Comparison of ENCODE assay signal across 10 cellular contexts in genomic region chr10:110725809-110726641, GRCh38.
DNase-seq lines count a peak whose midpoint lies in the region; ATAC-seq and TF ChIP-seq lines count a peak whose summit lies in the region.
"Had no signal": no experiment of that assay in that cellular context is flagged by ENCODE, and none has a peak within 500 bp of the region (broad histone marks: within the 10 kb centered on the region; RNA-seq: fewer than 3 reads in every experiment).

No MANE protein-coding gene starts in this region.

- peak overlapping the region; percentile 54 to 75 (median 69) for H3K9ac ChIP-seq in skeletal muscle tissue (ENCODE audit: low read depth in 1 of 3, low read length in 3 of 3)

- no peak for TF ChIP-seq CTCF in RWPE2 (IDR thresholded peaks at IDR 0.05; ENCODE audit: poor library complexity, severe bottlenecking)

- no peak overlapping the region for H3K4me3 ChIP-seq in RWPE2 (ENCODE audit: severe bottlenecking)
- H3K4me3 ChIP-seq in skeletal muscle tissue (ENCODE audit: low read length in 3 of 3) = peak overlapping the region; percentile 44 to 72 (median 60)

- H3K27ac ChIP-seq in RWPE2 (ENCODE audit: poor library complexity, severe bottlenecking) = no peak overlapping the region
- peak overlapping the region; percentile 84 for H3K27ac ChIP-seq in skeletal muscle tissue (ENCODE audit: low read depth, low read length)
- H3K27ac ChIP-seq: 22Rv1 had no signal

- ATAC-seq in RWPE2 (ENCODE audit: low read depth) (peak; percentile 69), left cardiac atrium (peak; percentile 53 to 81), HG03045 (IDR thresholded peaks at IDR 0.05; ENCODE audit: unreplicated experiment) (no peak)

- no peaks in the 10 kb centered on the region for H3K27me3 ChIP-seq in RWPE2 (ENCODE audit: insufficient read depth, poor library complexity, severe bottlenecking)
- no peaks in the 10 kb centered on the region for H3K27me3 ChIP-seq in skeletal muscle tissue (ENCODE audit: control insufficient read depth in 3 of 3, insufficient read depth in 3 of 3, low read length in 3 of 3)

- no peaks in the 10 kb centered on the region for H3K4me1 ChIP-seq in RWPE2 (ENCODE audit: insufficient read depth, poor library complexity, severe bottlenecking)
- H3K4me1 ChIP-seq in skeletal muscle tissue (ENCODE audit: control insufficient read depth in 3 of 3, insufficient read depth in 3 of 3, low read length in 3 of 3) = peaks cover 35 to 45% (median 42%) of the 10 kb centered on the region in 3 donors

- H3K9me3 ChIP-seq in RWPE2 (ENCODE audit: severe bottlenecking) = no peaks in the 10 kb centered on the region
- H3K9me3 ChIP-seq in skeletal muscle tissue (ENCODE audit: control insufficient read depth in 3 of 3, low read length in 3 of 3) = no peaks in the 10 kb centered on the region

- DNase-seq in NCI-H2171 treated with DMSO at 0.1 percent for 48 hours (lab: John Stamatoyannopoulos, UW) = peak; percentile 21
- DNase-seq in NCI-H2171 (lab: John Stamatoyannopoulos, UW) = no peak
- no peak for DNase-seq in RWPE2 (ENCODE audit: low spot score)
- peak; percentile 41 for DNase-seq in left cardiac atrium
- DNase-seq in GM19240 (ENCODE audit: insufficient read length, low spot score) = no peak
- no peak for DNase-seq in NCI-H1930 (lab: John Stamatoyannopoulos, UW)
- DNase-seq: NCI-H510A treated with DMSO at 0.1 percent for 48 hours had no signal

- H3K36me3 ChIP-seq in RWPE2 (ENCODE audit: low read depth) = no peaks in the 10 kb centered on the region
- no peaks in the 10 kb centered on the region for H3K36me3 ChIP-seq in skeletal muscle tissue (ENCODE audit: control insufficient read depth in 3 of 3, insufficient read depth in 3 of 3, low read length in 3 of 3)

- intact Hi-C loops in left cardiac atrium (cut with DNase I) = no loop called here

Comparison
In these comparisons a context has a peak if more than half of its experiments do, and no peak if none do; other contexts are left out.
1. DNase-seq: peak in NCI-H2171 treated with DMSO at 0.1 percent for 48 hours (single experiment) and left cardiac atrium (single experiment); none in NCI-H2171 (single experiment), RWPE2 (single experiment), GM19240 (single experiment) and NCI-H1930 (0 of 2).